Comparison of ENCODE assay signal across 10 cellular contexts in the genomic region with DNA sequence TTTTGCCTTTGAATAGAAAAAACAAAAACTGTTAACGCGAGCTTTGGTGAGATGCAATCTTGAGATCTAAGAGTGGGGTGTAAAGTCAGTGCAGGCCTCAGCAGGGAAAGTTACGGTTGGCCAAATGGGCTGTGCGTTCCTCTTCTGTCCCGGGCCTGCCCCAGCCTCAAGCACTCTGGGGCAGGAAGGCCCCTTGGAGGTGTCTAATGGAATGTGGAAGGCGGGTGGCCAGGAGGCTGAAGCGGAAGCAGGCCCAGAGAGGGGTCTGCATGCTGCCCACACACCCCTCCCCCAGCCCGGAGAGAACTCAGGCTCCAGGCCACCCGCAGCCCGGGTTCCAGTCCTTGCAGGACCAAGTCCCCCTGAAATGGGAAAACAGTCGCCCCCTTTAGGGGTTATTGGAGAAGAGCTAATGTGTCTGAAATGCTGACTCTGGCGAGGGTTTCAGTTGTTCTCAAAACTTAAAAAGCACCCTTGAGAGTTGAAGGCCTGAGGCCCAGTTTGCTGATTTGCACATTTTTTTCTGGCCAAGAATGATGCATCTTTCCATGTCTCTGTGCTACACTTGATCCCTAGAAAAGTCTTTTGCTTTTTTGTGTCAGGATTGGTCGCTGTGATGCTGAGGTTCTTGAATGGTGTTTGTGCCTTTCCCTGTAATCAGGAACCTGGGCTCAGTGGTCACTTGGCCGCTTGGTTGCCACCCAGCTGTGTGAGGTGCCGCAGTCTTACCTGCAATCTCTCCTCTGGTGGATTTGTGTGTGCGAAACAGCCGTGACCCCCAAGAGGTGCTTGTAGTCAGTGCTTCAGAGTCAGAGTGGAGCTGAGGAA. TPM values are rescaled to one million over a fixed set of nuclear protein-coding genes. Genes with fewer than 3 reads are reported as not detected.
DNase-seq lines count a peak whose midpoint lies in the region; ATAC-seq and TF ChIP-seq lines count a peak whose summit lies in the region.
"Had no signal": no experiment of that assay in that cellular context is flagged by ENCODE, and none has a peak within 500 bp of the region (broad histone marks: within the 10 kb centered on the region; RNA-seq: fewer than 3 reads in every experiment).

No MANE protein-coding gene starts in this region.

- H3K27ac Mint-ChIP-seq in naive thymus-derived CD8-positive, alpha-beta T cell = peak overlapping the region in 3 of 10 donors; percentile 21 to 68 (median 49)
- no peak overlapping the region for H3K27ac Mint-ChIP-seq in stimulated activated memory B cell treated with anti-CD40 and anti-IgM and Interleukin-4, amounts not matched to agents 10 μg/mL and 1 μg/mL and 100 μg/mL, for 72 hours

- H3K36me3 Mint-ChIP-seq in naive thymus-derived CD8-positive, alpha-beta T cell = peaks cover 0 to 14% (median 2%) of the 10 kb centered on the region in 3 donors
- no peaks in the 10 kb centered on the region for H3K36me3 Mint-ChIP-seq in stimulated activated memory B cell treated with anti-CD40 and anti-IgM and Interleukin-4, amounts not matched to agents 10 μg/mL and 1 μg/mL and 100 μg/mL, for 72 hours

- peak overlapping the region; percentile 97 for H3K9ac ChIP-seq in NT2/D1 (ENCODE audit: insufficient read length, low read depth)

- no peaks in the 10 kb centered on the region for H3K27me3 ChIP-seq in AG04450 (ENCODE audit: control insufficient read depth, insufficient read depth, low read length)
- peaks cover 18% of the 10 kb centered on the region for H3K27me3 ChIP-seq in NT2/D1 (ENCODE audit: insufficient read depth, insufficient read length)
- H3K27me3 ChIP-seq in esophagus muscularis mucosa = peaks cover 0 to 11% (median 0%) of the 10 kb centered on the region in 4 donors

- H3K9me3 ChIP-seq in AG04450 (ENCODE audit: control insufficient read depth, insufficient read depth, low read length) (peaks cover 7% of the 10 kb centered on the region), NT2/D1 (ENCODE audit: insufficient read depth, low read length) (peaks cover 2% of the 10 kb centered on the region; the same call in 1 of the 2 replicates), esophagus muscularis mucosa (no peaks in the 10 kb centered on the region)

- no peak for ATAC-seq in naive thymus-derived CD8-positive, alpha-beta T cell
- ATAC-seq in stimulated activated memory B cell treated with anti-CD40 and anti-IgM and Interleukin-4, amounts not matched to agents 10 μg/mL and 1 μg/mL and 100 μg/mL, for 72 hours = no peak
- no peak for ATAC-seq in HG03175 (IDR thresholded peaks at IDR 0.05; ENCODE audit: unreplicated experiment)

- WGBS in esophagus muscularis mucosa = 75% methylated on average over 14 of the region's 17 CpGs

- H3K36me3 ChIP-seq in NT2/D1 (ENCODE audit: insufficient read depth, insufficient read length, low read length) (peaks cover 63% of the 10 kb centered on the region), esophagus muscularis mucosa (no peaks in the 10 kb centered on the region)

- H3K27ac ChIP-seq in AG04450 (ENCODE audit: low read depth, low read length) (no peak overlapping the region), esophagus muscularis mucosa (replicated peaks in 1 of 4) (peak overlapping the region; percentile 76 to 89 (median 84))

- peak overlapping the region; percentile 28 to 76 (median 56) for H3K4me3 Mint-ChIP-seq in naive thymus-derived CD8-positive, alpha-beta T cell
- no peak overlapping the region for H3K4me3 Mint-ChIP-seq in stimulated activated memory B cell treated with anti-CD40 and anti-IgM and Interleukin-4, amounts not matched to agents 10 μg/mL and 1 μg/mL and 100 μg/mL, for 72 hours

- TF ChIP-seq CTCF in AG04450 (IDR thresholded peaks at IDR 0.05; ENCODE audit: low read depth, low read length) (no peak; the same call in 1 of the 2 replicates), esophagus muscularis mucosa (IDR thresholded peaks at IDR 0.05) (no peak), GM13977 (IDR thresholded peaks at IDR 0.05; ENCODE audit: extremely low read depth, insufficient read depth, missing control alignments) (no peak)

- CTCF ChIA-PET in AG04450 (lab: Charles Lee) = no interaction called here

- H3K27me3 Mint-ChIP-seq in naive thymus-derived CD8-positive, alpha-beta T cell = peaks cover 18 to 66% (median 47%) of the 10 kb centered on the region in 5 donors
- peaks cover 82% of the 10 kb centered on the region for H3K27me3 Mint-ChIP-seq in stimulated activated memory B cell treated with anti-CD40 and anti-IgM and Interleukin-4, amounts not matched to agents 10 μg/mL and 1 μg/mL and 100 μg/mL, for 72 hours

- peaks cover 0 to 5% (median 0%) of the 10 kb centered on the region in 9 donors for H3K9me3 Mint-ChIP-seq in naive thymus-derived CD8-positive, alpha-beta T cell
- H3K9me3 Mint-ChIP-seq in stimulated activated memory B cell treated with anti-CD40 and anti-IgM and Interleukin-4, amounts not matched to agents 10 μg/mL and 1 μg/mL and 100 μg/mL, for 72 hours = no peaks in the 10 kb centered on the region

- intact Hi-C loops in esophagus muscularis mucosa (cut with DNase I) = no loop called here

- DNase-seq in AG04450 (ENCODE audit: low read depth, low spot score) = no peak
- DNase-seq in NT2/D1 (ENCODE audit: low read depth, low spot score) = peak; percentile 87
- DNase-seq in esophagus muscularis mucosa (ENCODE audit: extremely low spot score) = no peak
- DNase-seq in naive thymus-derived CD8-positive, alpha-beta T cell = peak in 2 of 10 donors; percentile 1 to 59
- DNase-seq in GM13977 (ENCODE audit: low spot score) = no peak
- DNase-seq in cerebellar nuclear complex (lab: John Stamatoyannopoulos, UW) = no peak
- DNase-seq: DND-41, NCI-H2171 had no signal

- POLR2A ChIA-PET in AG04450 (lab: Yijun Ruan, JAX) = interaction anchor here (1.4 kb wide), 2 partner anchors 112 to 468 kb away, joined by 3 read pairs; no protein-coding TSS in a partner anchor
- POLR2A ChIA-PET in naive thymus-derived CD8-positive, alpha-beta T cell (lab: Charles Lee) = no interaction called here

- H3K4me3 ChIP-seq in AG04450 (ENCODE audit: low read depth, low read length) (peak overlapping the region; percentile 62), NT2/D1 (ENCODE audit: insufficient read length, low read depth) (peak overlapping the region; percentile 88), esophagus muscularis mucosa (peak overlapping the region; percentile 66 to 81 (median 66))

- no peak for TF ChIP-seq EP300 in esophagus muscularis mucosa (IDR thresholded peaks at IDR 0.05)

- H3K4me1 ChIP-seq in NT2/D1 (ENCODE audit: insufficient read depth, insufficient read length) (peaks cover 52% of the 10 kb centered on the region), esophagus muscularis mucosa (peaks cover 44 to 82% (median 71%) of the 10 kb centered on the region in 4 donors)

- H3K4me1 Mint-ChIP-seq in naive thymus-derived CD8-positive, alpha-beta T cell = peaks cover 8 to 20% (median 15%) of the 10 kb centered on the region in 4 donors
- peaks cover 16% of the 10 kb centered on the region for H3K4me1 Mint-ChIP-seq in stimulated activated memory B cell treated with anti-CD40 and anti-IgM and Interleukin-4, amounts not matched to agents 10 μg/mL and 1 μg/mL and 100 μg/mL, for 72 hours

- in situ Hi-C loops in GM13977 (cut with MboI; ENCODE audit: low pct_unique_long_range_greater_than_20kb, low sequenced_read_pairs, unreplicated experiment) = no loop called here

- TF ChIP-seq POLR2A in esophagus muscularis mucosa (IDR thresholded peaks at IDR 0.05; ENCODE audit: low read depth) = no peak

RNA-seq across cellular contexts. Expression of a gene that starts 2.0 kb away (rescaled TPM):
- 25.3 and 37.0 TPM in 2 replicates for polyA plus RNA-seq in AG04450 (2011; rRNA removed)
- 7.7 and 9.1 TPM in 2 replicates for polyA minus RNA-seq in AG04450 (2011; rRNA and poly(A)+ RNA removed)
- total RNA-seq in esophagus muscularis mucosa = 100 to 1,000 TPM in 3 of 4 donors, 10 to 100 TPM in 1; 97.7 to 173 (median 110) TPM
- 10 to 100 TPM; 20.1 to 22.2 TPM for total RNA-seq in naive thymus-derived CD8-positive, alpha-beta T cell
- 1 to 10 TPM; 1.5 to 9.9 (median 7.3) TPM for polyA plus RNA-seq in naive thymus-derived CD8-positive, alpha-beta T cell

Comparison
In these comparisons a context has a peak if more than half of its experiments do, and no peak if none do; other contexts are left out.
1. RNA of a gene that starts 2.0 kb away (total RNA-seq): 97.7 to 173 TPM in esophagus muscularis mucosa; 20.1 to 22.2 TPM in naive thymus-derived CD8-positive, alpha-beta T cell; every median in the first group is over 4 times any median in the second.
2. Peak in every context shown above with its lines, with median percentiles within 50 percentile points of each other: H3K4me3 ChIP-seq.